27 cellular contexts compared by ENCODE assay signal in the genomic region with DNA sequence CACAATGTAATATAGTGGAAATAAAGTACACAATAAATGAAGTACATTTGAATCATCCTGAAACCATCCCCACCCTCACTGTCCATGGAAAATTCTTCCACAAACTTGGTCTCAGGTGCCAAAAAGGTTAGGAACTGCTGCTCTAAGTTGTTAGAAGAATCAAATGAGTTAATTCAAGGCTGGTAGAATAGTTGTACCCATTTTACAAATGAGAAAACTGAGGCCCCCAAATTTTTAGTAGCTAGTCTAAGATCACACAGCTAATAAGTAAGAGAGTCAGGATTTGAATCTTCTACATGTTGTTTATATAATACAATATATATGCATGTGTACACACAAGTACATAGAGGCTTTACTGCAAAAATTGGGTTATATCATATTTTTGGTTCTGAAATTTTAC.
"Had no signal": no experiment of that assay in that cellular context is flagged by ENCODE, and none has a peak within 500 bp of the region (broad histone marks: within the 10 kb centered on the region; RNA-seq: fewer than 3 reads in every experiment).

No MANE protein-coding gene starts in this region.

- H3K4me1 ChIP-seq: suprapubic skin, testis, thyroid gland, tibial artery, tibial nerve, transverse colon, upper lobe of left lung, upper lobe of right lung, uterus, vagina had no signal

- H3K27me3 ChIP-seq: stomach, suprapubic skin, testis, thyroid gland, tibial artery, tibial nerve, transverse colon, upper lobe of left lung, upper lobe of right lung, uterus, vagina had no signal

- DNase-seq: stimulated activated CD4-positive, alpha-beta T cell treated with anti-CD3 and anti-CD28 coated beads, Interleukin-2, amount 100 ng/mL, for 48 hours; stimulated activated CD4-positive, alpha-beta T cell treated with anti-CD3 and anti-CD28 coated beads, Interleukin-4, amount 100 ng/mL, for 1 hour; stimulated activated CD4-positive, alpha-beta T cell treated with anti-CD3 and anti-CD28 coated beads, Interleukin-4, amount 100 ng/mL, for 24 hours; stimulated activated CD4-positive, alpha-beta T cell treated with anti-CD3 and anti-CD28 coated beads, Interleukin-4, amount 100 ng/mL, for 4 hours; stimulated activated CD8-positive, alpha-beta memory T cell treated with anti-CD3 and anti-CD28 coated beads, Interleukin-4, amount 100 ng/mL, for 48 hours; stimulated activated naive B cell treated with anti-CD40 and anti-IgM and Interleukin-4, amounts not matched to agents 10 μg/mL and 1 μg/mL and 100 μg/mL, for 72 hours; stimulated activated naive CD4-positive, alpha-beta T cell; stimulated activated naive CD4-positive, alpha-beta T cell treated with Interleukin-2 at 50 U/mL for 16 hours; stimulated activated naive CD8-positive, alpha-beta T cell treated with anti-CD3 and anti-CD28 coated beads, Interleukin-15, amount 100 ng/mL, for 72 hours; stimulated activated naive CD8-positive, alpha-beta T cell treated with anti-CD3 and anti-CD28 coated beads, Interleukin-15, Interleukin-2, amounts not matched to agents 100 U/mL and 50 U/mL, for 24 hours; stomach; substantia nigra; testis; thyroid gland; tibial artery; transverse colon; trophoblast cell; upper lobe of left lung; upper lobe of right lung; uterus had no signal

- H3K4me3 ChIP-seq: stomach, suprapubic skin, testis, thoracic aorta, thyroid gland, tibial artery, tibial nerve, transverse colon, upper lobe of left lung, upper lobe of right lung, uterus, vagina had no signal

- H3K4me3 Mint-ChIP-seq: stimulated activated memory B cell treated with anti-CD40 and anti-IgM and Interleukin-4, amounts not matched to agents 10 μg/mL and 1 μg/mL and 100 μg/mL, for 72 hours; stimulated activated naive B cell treated with anti-CD40 and anti-IgM and Interleukin-4, amounts not matched to agents 10 μg/mL and 1 μg/mL and 100 μg/mL, for 72 hours; stimulated activated naive CD8-positive, alpha-beta T cell treated with anti-CD3 and anti-CD28 coated beads, Interleukin-15, amount 100 ng/mL, for 72 hours; stimulated activated naive CD8-positive, alpha-beta T cell treated with anti-CD3 and anti-CD28 coated beads, Interleukin-15, Interleukin-2, amounts not matched to agents 100 ng/mL and 50 ng/mL, for 24 hours; type B pancreatic cell had no signal

- H3K27ac Mint-ChIP-seq: stimulated activated memory B cell treated with anti-CD40 and anti-IgM and Interleukin-4, amounts not matched to agents 10 μg/mL and 1 μg/mL and 100 μg/mL, for 72 hours; stimulated activated naive B cell treated with anti-CD40 and anti-IgM and Interleukin-4, amounts not matched to agents 10 μg/mL and 1 μg/mL and 100 μg/mL, for 72 hours; stimulated activated naive CD8-positive, alpha-beta T cell treated with anti-CD3 and anti-CD28 coated beads, Interleukin-15, amount 100 ng/mL, for 72 hours; stimulated activated naive CD8-positive, alpha-beta T cell treated with anti-CD3 and anti-CD28 coated beads, Interleukin-15, Interleukin-2, amounts not matched to agents 100 ng/mL and 50 ng/mL, for 24 hours; type B pancreatic cell had no signal

- H3K36me3 ChIP-seq: upper lobe of right lung, uterus had no signal

- H3K9me3 ChIP-seq: suprapubic skin, testis, thoracic aorta, thyroid gland, tibial artery, transverse colon, upper lobe of left lung, upper lobe of right lung, uterus, vagina had no signal

- ATAC-seq: stimulated activated memory B cell treated with anti-CD40 and anti-IgM and Interleukin-4, amounts not matched to agents 10 μg/mL and 1 μg/mL and 100 μg/mL, for 72 hours; stimulated activated naive B cell treated with anti-CD40 and anti-IgM and Interleukin-4, amounts not matched to agents 10 μg/mL and 1 μg/mL and 100 μg/mL, for 72 hours; stimulated activated naive CD8-positive, alpha-beta T cell treated with anti-CD3 and anti-CD28 coated beads, Interleukin-15, amount 100 ng/mL, for 72 hours; stimulated activated naive CD8-positive, alpha-beta T cell treated with anti-CD3 and anti-CD28 coated beads, Interleukin-15, Interleukin-2, amounts not matched to agents 100 U/mL and 50 U/mL, for 24 hours; upper lobe of right lung had no signal

- H3K9me3 Mint-ChIP-seq: type B pancreatic cell had no signal

- H3K27ac ChIP-seq: stomach, suprapubic skin, testis, thoracic aorta, thyroid gland, tibial artery, tibial nerve, transverse colon, upper lobe of left lung, upper lobe of right lung, uterus, vagina had no signal
